8 cellular contexts compared by ENCODE assay signal in the genomic region with DNA sequence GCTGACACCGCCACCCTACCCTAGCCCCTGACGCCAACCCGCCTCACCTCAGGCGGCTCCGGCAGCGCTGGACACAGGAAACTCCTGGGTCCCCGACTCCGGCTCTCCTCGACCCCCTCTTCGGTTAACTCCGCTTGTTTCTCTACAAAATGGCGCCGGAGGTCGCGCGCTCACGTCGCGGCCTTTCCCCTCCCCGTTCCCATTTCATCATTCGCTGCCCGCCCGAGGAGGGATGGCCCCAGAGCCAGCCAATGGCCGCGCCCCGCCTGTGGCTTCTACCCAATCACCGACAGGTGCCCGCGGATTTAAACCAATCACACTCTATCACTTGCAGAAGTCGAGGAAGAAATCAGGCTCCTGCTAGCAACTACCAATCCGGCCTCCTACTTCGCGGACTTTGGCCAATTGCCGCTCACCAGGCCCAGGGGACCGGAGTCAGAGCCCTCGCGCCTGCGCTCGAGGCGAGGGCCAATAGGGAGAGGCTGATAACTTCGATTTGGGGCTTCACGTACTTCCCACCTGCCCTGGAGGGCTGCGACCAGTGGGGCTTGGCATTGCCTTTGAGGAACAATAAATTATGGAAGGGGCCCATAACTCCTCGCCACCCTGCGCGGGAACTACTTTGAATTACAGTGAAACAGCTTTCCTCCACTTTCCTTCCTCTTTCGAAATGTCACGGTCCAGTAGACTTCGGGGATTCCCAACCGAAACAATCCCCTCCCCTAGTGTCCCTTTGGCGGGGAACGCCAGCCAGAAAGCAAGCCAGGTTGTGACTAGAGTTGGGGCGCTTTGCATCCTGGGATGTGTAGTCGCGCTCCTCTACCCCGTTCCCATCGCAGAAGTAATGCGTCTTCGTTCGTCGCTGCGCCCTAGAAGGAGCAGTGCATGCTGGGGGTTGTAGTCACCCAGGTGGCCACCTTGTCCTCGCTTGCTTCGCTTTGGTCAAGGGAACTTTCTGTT. TPM values are rescaled to one million over a fixed set of nuclear protein-coding genes. Genes with fewer than 3 reads are reported as not detected.
DNase-seq lines count a peak whose midpoint lies in the region; ATAC-seq and TF ChIP-seq lines count a peak whose summit lies in the region.

CNOT1 (minus strand) TSS at position 146 of the 960 bp plus-strand sequence. CDS start 30,489 bp downstream, outside the sequence.

- H3K4me1 Mint-ChIP-seq in activated B cell treated with CpG ODN at 0.5 μM for 24 hours (peaks cover 35% of the 10 kb centered on the region), immature natural killer cell (peaks cover 33 to 44% of the 10 kb centered on the region in 2 donors)

- in situ Hi-C loops in GM18951 (cut with MboI; ENCODE audit: low sequenced_read_pairs, unreplicated experiment), result no loop called here

- intact Hi-C loops in activated B cell treated with CpG ODN at 0.5 μM for 24 hours (cut with micrococcal nuclease), result loop anchor here (1.0 to 10.0 kb wide), 8 partner anchors 38 to 625 kb away; partner anchors contain the start of genes CFAP20, GINS3, GOT2 and SETD6

- H3K27ac Mint-ChIP-seq in activated B cell treated with CpG ODN at 0.5 μM for 24 hours, result peak within 1 kb of the TSS; percentile 100
- peak within 1 kb of the TSS; percentile 98 to 100 (median 100) for H3K27ac Mint-ChIP-seq in immature natural killer cell

- peak within 1 kb of the TSS; percentile 97 for H3K27ac ChIP-seq in caudate nucleus (ENCODE audit: low read depth, low read length)

- H3K9me3 Mint-ChIP-seq in activated B cell treated with CpG ODN at 0.5 μM for 24 hours, result no peaks in the 10 kb centered on the region
- H3K9me3 Mint-ChIP-seq in immature natural killer cell, result no peaks in the 10 kb centered on the region

- no peak for TF ChIP-seq CTCF in activated B cell treated with CpG ODN at 0.5 μM for 24 hours (IDR thresholded peaks at IDR 0.05)

- peak; percentile 77 for TF ChIP-seq POLR2A in GM18951 (IDR thresholded peaks at IDR 0.05; ENCODE audit: extremely low read depth, insufficient read depth, insufficient read length)

- ATAC-seq in HG03196 (IDR thresholded peaks at IDR 0.05; ENCODE audit: unreplicated experiment) (peak; percentile 91), activated B cell treated with CpG ODN at 0.5 μM for 24 hours (ENCODE audit: low read depth) (peak; percentile 79)

- POLR2A ChIA-PET in activated B cell treated with CpG ODN at 0.5 μM for 24 hours (lab: Charles Lee), result interaction anchor here (1.0 to 2.7 kb wide), 7 partner anchors 10 to 895 kb away, joined by 3 to 19 read pairs (median 6); partner anchors contain the start of genes CFAP20, GINS3, KATNB1 and SLC38A7

- CTCF ChIA-PET in activated B cell treated with CpG ODN at 0.5 μM for 24 hours (lab: Charles Lee), result interaction anchor here (0.7 kb wide), 1 partner anchor 118 kb away, joined by 4 read pairs; no protein-coding TSS in a partner anchor

- H3K36me3 Mint-ChIP-seq in activated B cell treated with CpG ODN at 0.5 μM for 24 hours (ENCODE audit: low read depth), result peaks cover 26% of the 10 kb centered on the region
- no peaks in the 10 kb centered on the region for H3K36me3 Mint-ChIP-seq in immature natural killer cell

- peak; percentile 99 for DNase-seq in AG08395 (ENCODE audit: low spot score)
- peak; percentile 96 for DNase-seq in NCI-H345 (lab: John Stamatoyannopoulos, UW)
- peak; percentile 90 for DNase-seq in activated B cell treated with CpG ODN at 0.5 μM for 24 hours
- DNase-seq in caudate nucleus (lab: John Stamatoyannopoulos, UW), result peak; percentile 90 to 100 (median 98)
- peak; percentile 99 to 100 (median 99) for DNase-seq in immature natural killer cell
- peak; percentile 98 for DNase-seq in smooth muscle cell of the brain vasculature (ENCODE audit: low read depth, low spot score)

- H3K4me3 Mint-ChIP-seq in activated B cell treated with CpG ODN at 0.5 μM for 24 hours, result peak within 1 kb of the TSS; percentile 99
- peak within 1 kb of the TSS; percentile 91 to 100 (median 99) for H3K4me3 Mint-ChIP-seq in immature natural killer cell

- H3K27me3 Mint-ChIP-seq in activated B cell treated with CpG ODN at 0.5 μM for 24 hours (no peaks in the 10 kb centered on the region), immature natural killer cell (ENCODE audit: low read depth in 3 of 3) (peaks cover 11 to 14% (median 13%) of the 10 kb centered on the region in 3 donors)

RNA-seq across cellular contexts. Expression of gene CNOT1, which starts in this region (rescaled TPM):
- 243 and 266 TPM in 2 replicates for total RNA-seq in activated B cell treated with CpG ODN at 0.5 μM for 24 hours
- polyA plus RNA-seq in immature natural killer cell, result 10 to 100 TPM; 78.1 to 89.7 (median 85.1) TPM

Comparison
In these comparisons a context has a peak if more than half of its experiments do, and no peak if none do; other contexts are left out.
1. Peak in every context shown above with its lines: DNase-seq, ATAC-seq and H3K27ac ChIP-seq.